Comparison of ENCODE assay signal across 27 cellular contexts in genomic region chrX:31355206-31355955, GRCh38.
"Had no signal": no experiment of that assay in that cellular context is flagged by ENCODE, and none has a peak within 500 bp of the region (broad histone marks: within the 10 kb centered on the region; RNA-seq: fewer than 3 reads in every experiment).

No MANE protein-coding gene starts in this region.

- DNase-seq: activated CD4-positive, alpha-beta T cell treated with anti-CD3 and anti-CD28 coated beads for 36 hours; activated CD4-positive, CD25-positive, alpha-beta regulatory T cell; activated CD8-positive, alpha-beta memory T cell treated with anti-CD3 and anti-CD28 coated beads, Interleukin-2, amount 10 ng/mL, durations not matched to agents 7 days and 5 days; activated CD8-positive, alpha-beta T cell treated with anti-CD3 and anti-CD28 coated beads, Interleukin-2, amount 10 ng/mL, durations not matched to agents 7 days and 5 days; activated T-cell treated with anti-CD3 and anti-CD28 coated beads, Interleukin-2, amount 50 U/mL, for 48 hours; brain microvascular endothelial cell; cortex of kidney; effector memory CD8-positive, alpha-beta T cell; foreskin melanocyte; heart right ventricle; left lung; naive B cell; nephron progenitor cell; ovary; stimulated activated CD4-positive, alpha-beta T cell treated with anti-CD3 and anti-CD28 coated beads, Interleukin-1b, Interleukin-23, amount 100 ng/mL, for 48 hours; stimulated activated CD4-positive, alpha-beta T cell treated with anti-CD3 and anti-CD28 coated beads, Interleukin-4, amount 100 ng/mL, for 4 hours; stimulated activated CD8-positive, alpha-beta memory T cell treated with anti-CD3 and anti-CD28 coated beads, Interleukin-4, amount 100 ng/mL, for 48 hours; stimulated activated naive CD8-positive, alpha-beta T cell treated with anti-CD3 and anti-CD28 coated beads, Interleukin-15, amount 100 ng/mL, for 72 hours; substantia nigra; T-helper 1 cell; thyroid gland; upper lobe of right lung had no signal

- H3K27me3 ChIP-seq: ascending aorta, brain microvascular endothelial cell, heart right ventricle, left lung, neutrophil, ovary, thyroid gland, upper lobe of right lung had no signal

- H3K4me1 ChIP-seq: ascending aorta, left lung, thyroid gland, upper lobe of right lung had no signal

- ATAC-seq: activated CD4-positive, alpha-beta T cell treated with anti-CD3 and anti-CD28 coated beads for 36 hours; activated CD8-positive, alpha-beta memory T cell treated with anti-CD3 and anti-CD28 coated beads, Interleukin-2, amount 10 ng/mL, durations not matched to agents 7 days and 5 days; activated CD8-positive, alpha-beta T cell treated with anti-CD3 and anti-CD28 coated beads, Interleukin-2, amount 10 ng/mL, durations not matched to agents 7 days and 5 days; effector memory CD8-positive, alpha-beta T cell; esophagus mucosa; heart right ventricle; left lung; stimulated activated memory B cell treated with anti-CD40 and anti-IgM and Interleukin-4, amounts not matched to agents 10 μg/mL and 1 μg/mL and 100 μg/mL, for 72 hours; stimulated activated naive CD8-positive, alpha-beta T cell treated with anti-CD3 and anti-CD28 coated beads, Interleukin-15, amount 100 ng/mL, for 72 hours; upper lobe of right lung had no signal

- H3K9me3 ChIP-seq: ascending aorta, heart right ventricle, left lung, neutrophil, ovary, thyroid gland, upper lobe of right lung had no signal

- H3K4me3 ChIP-seq: ascending aorta, heart right ventricle, left lung, ovary, skin epidermis, thyroid gland, upper lobe of right lung had no signal

- H3K27ac ChIP-seq: ascending aorta, brain microvascular endothelial cell, heart right ventricle, left lung, neutrophil, skin epidermis, thyroid gland, upper lobe of right lung had no signal

- H3K36me3 ChIP-seq: ascending aorta, brain microvascular endothelial cell, heart right ventricle, left lung, neutrophil, ovary, thyroid gland, upper lobe of right lung had no signal
